ENCODE assay signal across 8 cellular contexts in genomic region chr20:36063916-36064660, GRCh38.
DNase-seq lines count a peak whose midpoint lies in the region; ATAC-seq and TF ChIP-seq lines count a peak whose summit lies in the region.

No MANE protein-coding gene starts in this region.

- peak overlapping the region; percentile 98 for H2AFZ ChIP-seq in smooth muscle cell (ENCODE audit: low read depth)

- DNase-seq in DMS53 (lab: John Stamatoyannopoulos, UW) (peak; percentile 56), DMS53 treated with DMSO at 0.1 percent for 48 hours (lab: John Stamatoyannopoulos, UW; ENCODE audit: unreplicated experiment) (no peak), left ventricle myocardium superior (no peak), smooth muscle cell (lab: John Stamatoyannopoulos, UW; ENCODE audit: unreplicated experiment) (no peak), erythroblast (lab: John Stamatoyannopoulos, UW) (no peak), SKM-1 treated with dmso at 0.1 percent for 144 hours (lab: John Stamatoyannopoulos, UW; ENCODE audit: unreplicated experiment) (no peak)
- no peak for DNase-seq in stimulated activated naive CD4-positive, alpha-beta T cell treated with Interleukin-2 at 50 U/mL for 16 hours (lab: John Stamatoyannopoulos, UW)

- TF ChIP-seq CTCF in WI38 (IDR thresholded peaks at IDR 0.05; ENCODE audit: low read depth, low read length) (no peak), smooth muscle cell (IDR thresholded peaks at IDR 0.05; ENCODE audit: borderline replicate concordance, insufficient read depth, poor library complexity, severe bottlenecking) (no peak)

- H3K27me3 ChIP-seq in smooth muscle cell (ENCODE audit: low read depth): no peaks in the 10 kb centered on the region

- no peak for TF ChIP-seq POLR2A in erythroblast (IDR thresholded peaks at IDR 0.05; ENCODE audit: low read length)

- peak overlapping the region; percentile 79 for H3K27ac ChIP-seq in smooth muscle cell (ENCODE audit: low read depth)

- H3K9me3 ChIP-seq in smooth muscle cell (replicated peaks; ENCODE audit: low read depth): no peaks in the 10 kb centered on the region

- no peaks in the 10 kb centered on the region for H4K20me1 ChIP-seq in smooth muscle cell (ENCODE audit: low read depth)

- WGBS in smooth muscle cell (ENCODE audit: low lambda C conversion rate): 24% methylated on average over 26 of the region's 26 CpGs

- H3K4me3 ChIP-seq in WI38 (ENCODE audit: low read depth, low read length) (peak overlapping the region; percentile 60), smooth muscle cell (peak overlapping the region; percentile 67)

- intact Hi-C loops in left ventricle myocardium superior (cut with micrococcal nuclease): no loop called here

- H3K36me3 ChIP-seq in smooth muscle cell (ENCODE audit: low read depth): no peaks in the 10 kb centered on the region

- H3K4me2 ChIP-seq in smooth muscle cell: peak overlapping the region; percentile 94

- peaks cover 5% of the 10 kb centered on the region for H3K4me1 ChIP-seq in smooth muscle cell (ENCODE audit: low read depth)

- ATAC-seq in left ventricle myocardium superior: peak; percentile 2

- H3F3A ChIP-seq in smooth muscle cell (ENCODE audit: low read depth): no peaks in the 10 kb centered on the region

- peak overlapping the region; percentile 86 for H3K9ac ChIP-seq in smooth muscle cell (ENCODE audit: low read depth)

- no peaks in the 10 kb centered on the region for H3K79me2 ChIP-seq in smooth muscle cell (ENCODE audit: low read depth)
